Comparison of ENCODE assay signal across 1 cellular context in the genomic region with DNA sequence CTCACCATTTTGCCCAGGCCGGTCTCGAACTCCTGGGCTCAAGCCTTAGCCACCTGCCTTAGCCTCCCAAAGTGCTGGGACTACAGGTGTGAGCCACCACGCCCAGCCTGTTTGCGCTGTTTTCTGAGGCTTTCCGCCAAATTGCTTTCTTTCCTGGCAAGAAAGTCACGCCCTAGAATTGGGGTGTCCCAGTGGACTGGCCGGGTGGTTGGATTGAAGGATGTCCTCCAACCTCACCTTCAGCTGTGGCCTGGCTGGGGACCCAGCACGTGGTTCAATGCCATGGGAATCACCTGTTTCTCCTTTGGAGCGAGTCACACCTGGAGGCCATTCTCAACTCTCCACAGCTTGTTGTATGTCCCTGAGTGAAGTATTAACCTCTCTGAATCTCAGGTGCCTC.
TF ChIP-seq lines count a peak whose summit lies in the region.

No MANE protein-coding gene starts in this region.

TF ChIP-seq in HepG2, 621 proteins besides CTCF, POLR2A, EP300 and RAD21:
- TF ChIP-seq ZFX (CRISPR knock-in tag; IDR thresholded peaks at IDR 0.05; ENCODE audit: low read depth) (0 out of 2 replicates have a peak, but pooled peaks have one; percentile 3), CEBPG (CRISPR knock-in tag; IDR thresholded peaks at IDR 0.05) (no peak)
TF ChIP-seq in HepG2: peak in this region for 1.
